ENCODE assay signal across 1 cellular context in the genomic region with DNA sequence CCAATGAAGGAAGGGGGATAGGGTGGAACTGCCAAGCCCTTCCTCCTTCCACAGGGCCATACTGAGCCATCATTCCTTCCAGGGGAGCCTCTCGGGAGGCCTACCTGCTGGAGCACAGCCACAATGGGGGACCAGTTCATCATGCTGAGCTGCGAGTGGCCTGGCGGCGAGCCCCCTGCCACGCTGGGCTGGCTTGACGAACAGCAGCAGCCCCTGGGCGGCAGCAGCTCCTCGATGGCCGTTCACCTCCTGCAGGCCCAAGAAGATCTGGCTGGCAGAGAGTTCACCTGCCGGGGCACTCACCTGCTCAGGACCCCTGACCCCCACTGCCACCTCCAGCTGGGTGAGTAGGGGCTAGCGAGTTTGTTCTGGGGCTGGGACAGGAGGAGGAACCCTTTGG.
TF ChIP-seq lines count a peak whose summit lies in the region.

No MANE protein-coding gene starts in this region.

TF ChIP-seq in GM23338, 12 proteins besides CTCF, POLR2A, EP300 and RAD21 (continued from another document):
- no peak for TF ChIP-seq ZNF462 (CRISPR knock-in tag; IDR thresholded peaks at IDR 0.05)
- TF ChIP-seq ZNF114 (CRISPR knock-in tag; IDR thresholded peaks at IDR 0.05): no peak
- TF ChIP-seq ZNF331 (CRISPR knock-in tag; IDR thresholded peaks at IDR 0.05; ENCODE audit: low read depth): no peak
- no peak for TF ChIP-seq JUNB (IDR thresholded peaks at IDR 0.05; ENCODE audit: unreplicated experiment)
- TF ChIP-seq EZH2phosphoT487 (IDR thresholded peaks at IDR 0.05; ENCODE audit: unreplicated experiment): no peak
- TF ChIP-seq EZH2 (IDR thresholded peaks at IDR 0.05; ENCODE audit: low read depth, unreplicated experiment): no peak
- no peak for TF ChIP-seq CREB1 (CRISPR knock-in tag; IDR thresholded peaks at IDR 0.05; ENCODE audit: low read depth)
- TF ChIP-seq, protein P1, sequence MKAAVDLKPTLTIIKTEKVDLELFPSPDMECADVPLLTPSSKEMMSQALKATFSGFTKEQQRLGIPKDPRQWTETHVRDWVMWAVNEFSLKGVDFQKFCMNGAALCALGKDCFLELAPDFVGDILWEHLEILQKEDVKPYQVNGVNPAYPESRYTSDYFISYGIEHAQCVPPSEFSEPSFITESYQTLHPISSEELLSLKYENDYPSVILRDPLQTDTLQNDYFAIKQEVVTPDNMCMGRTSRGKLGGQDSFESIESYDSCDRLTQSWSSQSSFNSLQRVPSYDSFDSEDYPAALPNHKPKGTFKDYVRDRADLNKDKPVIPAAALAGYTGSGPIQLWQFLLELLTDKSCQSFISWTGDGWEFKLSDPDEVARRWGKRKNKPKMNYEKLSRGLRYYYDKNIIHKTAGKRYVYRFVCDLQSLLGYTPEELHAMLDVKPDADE (IDR thresholded peaks at IDR 0.05): no peak
- TF ChIP-seq NANOG (IDR thresholded peaks at IDR 0.05; ENCODE audit: borderline replicate concordance): no peak
- TF ChIP-seq STAT1 (IDR thresholded peaks at IDR 0.05; ENCODE audit: unreplicated experiment): no peak
- TF ChIP-seq REST (IDR thresholded peaks at IDR 0.05; ENCODE audit: unreplicated experiment): no peak
